ENCODE assay signal across 1 cellular context in genomic region chr5:79224275-79224984, GRCh38.
TF ChIP-seq lines count a peak whose summit lies in the region.

No MANE protein-coding gene starts in this region.

TF ChIP-seq in GM12878, 131 proteins besides CTCF, POLR2A, EP300 and RAD21 (continued from another document):
- TF ChIP-seq, protein P1, sequence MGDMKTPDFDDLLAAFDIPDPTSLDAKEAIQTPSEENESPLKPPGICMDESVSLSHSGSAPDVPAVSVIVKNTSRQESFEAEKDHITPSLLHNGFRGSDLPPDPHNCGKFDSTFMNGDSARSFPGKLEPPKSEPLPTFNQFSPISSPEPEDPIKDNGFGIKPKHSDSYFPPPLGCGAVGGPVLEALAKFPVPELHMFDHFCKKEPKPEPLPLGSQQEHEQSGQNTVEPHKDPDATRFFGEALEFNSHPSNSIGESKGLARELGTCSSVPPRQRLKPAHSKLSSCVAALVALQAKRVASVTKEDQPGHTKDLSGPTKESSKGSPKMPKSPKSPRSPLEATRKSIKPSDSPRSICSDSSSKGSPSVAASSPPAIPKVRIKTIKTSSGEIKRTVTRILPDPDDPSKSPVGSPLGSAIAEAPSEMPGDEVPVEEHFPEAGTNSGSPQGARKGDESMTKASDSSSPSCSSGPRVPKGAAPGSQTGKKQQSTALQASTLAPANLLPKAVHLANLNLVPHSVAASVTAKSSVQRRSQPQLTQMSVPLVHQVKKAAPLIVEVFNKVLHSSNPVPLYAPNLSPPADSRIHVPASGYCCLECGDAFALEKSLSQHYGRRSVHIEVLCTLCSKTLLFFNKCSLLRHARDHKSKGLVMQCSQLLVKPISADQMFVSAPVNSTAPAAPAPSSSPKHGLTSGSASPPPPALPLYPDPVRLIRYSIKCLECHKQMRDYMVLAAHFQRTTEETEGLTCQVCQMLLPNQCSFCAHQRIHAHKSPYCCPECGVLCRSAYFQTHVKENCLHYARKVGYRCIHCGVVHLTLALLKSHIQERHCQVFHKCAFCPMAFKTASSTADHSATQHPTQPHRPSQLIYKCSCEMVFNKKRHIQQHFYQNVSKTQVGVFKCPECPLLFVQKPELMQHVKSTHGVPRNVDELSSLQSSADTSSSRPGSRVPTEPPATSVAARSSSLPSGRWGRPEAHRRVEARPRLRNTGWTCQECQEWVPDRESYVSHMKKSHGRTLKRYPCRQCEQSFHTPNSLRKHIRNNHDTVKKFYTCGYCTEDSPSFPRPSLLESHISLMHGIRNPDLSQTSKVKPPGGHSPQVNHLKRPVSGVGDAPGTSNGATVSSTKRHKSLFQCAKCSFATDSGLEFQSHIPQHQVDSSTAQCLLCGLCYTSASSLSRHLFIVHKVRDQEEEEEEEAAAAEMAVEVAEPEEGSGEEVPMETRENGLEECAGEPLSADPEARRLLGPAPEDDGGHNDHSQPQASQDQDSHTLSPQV (IDR thresholded peaks at IDR 0.05): 0 out of 2 replicates have a peak, but pooled peaks have one; percentile 12
